ENCODE assay signal across 9 cellular contexts in genomic region chr7:5598769-5599371, GRCh38. TPM values are rescaled to one million over a fixed set of nuclear protein-coding genes. Genes with fewer than 3 reads are reported as not detected.
DNase-seq lines count a peak whose midpoint lies in the region; ATAC-seq, FAIRE-seq and TF ChIP-seq lines count a peak whose summit lies in the region.
"Had no signal": no experiment of that assay in that cellular context is flagged by ENCODE, and none has a peak within 500 bp of the region (broad histone marks: within the 10 kb centered on the region; RNA-seq: fewer than 3 reads in every experiment).

No MANE protein-coding gene starts in this region.

- peak overlapping the region; percentile 39 to 88 for H3K9ac ChIP-seq in K562 (ENCODE audit: insufficient read depth in 1 of 2, low read depth in 2 of 2, low read length in 2 of 2)

- no peak for TF ChIP-seq CTCF in Caco-2 (IDR thresholded peaks at IDR 0.05; ENCODE audit: insufficient read depth in 1 of 2, low read depth in 1 of 2, low read length in 1 of 2, severe bottlenecking in 1 of 2, unreplicated experiment in 1 of 2)
- 0 out of 6 replicates have a peak, but pooled peaks of 1 of the 3 experiments have one; percentile 10 for TF ChIP-seq CTCF in K562 (IDR thresholded peaks at IDR 0.05 in 2 of 3, conservative IDR thresholded peaks at IDR 0.05 in 1 of 3; ENCODE audit: insufficient read depth in 2 of 3, low read depth in 1 of 3, low read length in 3 of 3)
- no peak for TF ChIP-seq CTCF in mucosa of descending colon (IDR thresholded peaks at IDR 0.05)

- H3K4me1 Mint-ChIP-seq in Caco-2 (ENCODE audit: low read depth, unreplicated experiment), result peaks cover 11% of the 10 kb centered on the region

- H3K27me3 Mint-ChIP-seq in Caco-2 (ENCODE audit: insufficient read depth, unreplicated experiment), result no peaks in the 10 kb centered on the region

- H3K4me3 ChIP-seq in Caco-2 (ENCODE audit: low read depth, low read length) (no peak overlapping the region), K562 (peak overlapping the region; percentile 40), mucosa of descending colon (no peak overlapping the region)

- H3K4me2 ChIP-seq in K562 (ENCODE audit: insufficient read depth, low read length), result peak overlapping the region; percentile 78

- DNase-seq in Caco-2 (peak; percentile 68 to 81), K562 (ENCODE audit: extremely low read depth in 1 of 4, low spot score in 3 of 4) (peak; percentile 87 to 97 (median 92)), mucosa of descending colon (peak in 1 of 3 donors; percentile 44), NCI-H1092 treated with DMSO at 0.1 percent for 48 hours (lab: John Stamatoyannopoulos, UW) (no peak)
- DNase-seq in activated CD4-positive, CD25-positive, alpha-beta regulatory T cell treated with anti-CD3 and anti-CD28 coated beads, Interleukin-2, amount 50 U/mL, for 72 hours, result no peak
- no peak for DNase-seq in stimulated activated CD4-positive, alpha-beta T cell treated with anti-CD3 and anti-CD28 coated beads, Interleukin-4, amount 100 ng/mL, for 24 hours
- DNase-seq: naive B cell had no signal

- in situ Hi-C loops in K562 (cut with MboI), result no loop called here

- H2AFZ ChIP-seq in K562 (ENCODE audit: low read depth, low read length), result no peak overlapping the region

- no peak overlapping the region for H3K27ac Mint-ChIP-seq in Caco-2 (ENCODE audit: unreplicated experiment)

- peak overlapping the region; percentile 65 for H3K27ac ChIP-seq in K562 (ENCODE audit: extremely low read depth, low read depth, low read length)

- H3K9me3 ChIP-seq in Caco-2, result no peaks in the 10 kb centered on the region
- H3K9me3 ChIP-seq in K562 (replicated peaks; ENCODE audit: control insufficient read depth, insufficient read depth, low read depth, low read length), result no peaks in the 10 kb centered on the region
- H3K9me3 ChIP-seq in mucosa of descending colon, result no peaks in the 10 kb centered on the region

- peaks cover 3% of the 10 kb centered on the region for H3K9me1 ChIP-seq in K562 (ENCODE audit: control insufficient read depth, insufficient read depth, low read length)

- H3K4me3 Mint-ChIP-seq in Caco-2 (ENCODE audit: unreplicated experiment), result no peak overlapping the region

- TF ChIP-seq RAD21 in Ishikawa (IDR thresholded peaks at IDR 0.05; ENCODE audit: low read depth) (no peak), K562 (CRISPR knock-in tag; conservative IDR thresholded peaks at IDR 0.05 in 1 of 2, IDR thresholded peaks at IDR 0.05 in 1 of 2) (peak in 1 of 2 experiments; percentile 42; a peak in 2 of 4 replicates)

- peak; percentile 87 for FAIRE-seq in K562 (lab: Jason Lieb, UNC)

- H3K36me3 ChIP-seq in Caco-2 (ENCODE audit: control insufficient read depth, insufficient read depth, low read length) (no peaks in the 10 kb centered on the region; the same call in 1 of the 2 replicates), K562 (ENCODE audit: control insufficient read depth, insufficient read depth, low read length) (peaks cover 54% of the 10 kb centered on the region), mucosa of descending colon (ENCODE audit: low read depth) (no peaks in the 10 kb centered on the region)

- TF ChIP-seq POLR2A in K562 (conservative IDR thresholded peaks at IDR 0.05), result peak; percentile 56

- peaks cover 97% of the 10 kb centered on the region for H3K79me2 ChIP-seq in K562 (ENCODE audit: control insufficient read depth, insufficient read depth, low read length)

- peaks cover 30% of the 10 kb centered on the region for H4K20me1 ChIP-seq in K562 (replicated peaks; ENCODE audit: control insufficient read depth, insufficient read depth, low read length)

- peak; percentile 88 for ATAC-seq in K562
- peak; percentile 35 for ATAC-seq in mucosa of descending colon
- no peak for ATAC-seq in HG03460 (IDR thresholded peaks at IDR 0.05; ENCODE audit: unreplicated experiment)

- no peak for TF ChIP-seq EP300 in Ishikawa (IDR thresholded peaks at IDR 0.05; ENCODE audit: borderline replicate concordance)
- peak; percentile 62; the same call in 1 of the 2 replicates for TF ChIP-seq EP300 in K562 (IDR thresholded peaks at IDR 0.05; ENCODE audit: low read length)

- H3K9me3 Mint-ChIP-seq in Caco-2 (ENCODE audit: unreplicated experiment), result no peaks in the 10 kb centered on the region
- H3K9me3 Mint-ChIP-seq: naive B cell had no signal

- 2% methylated on average over 20 of the region's 21 CpGs for WGBS in K562 (ENCODE audit: insufficient coverage, low coverage, missing lambda C conversion rate)

- intact Hi-C loops in Caco-2 (cut with micrococcal nuclease; ENCODE audit: unreplicated experiment) (no loop called here), K562 (cut with micrococcal nuclease) (loop anchor here (1.0 kb wide), 1 partner anchor 25 kb away; no protein-coding TSS in a partner anchor), mucosa of descending colon (cut with DNase I, micrococcal nuclease) (no loop called here)

- H3K36me3 Mint-ChIP-seq in Caco-2 (ENCODE audit: insufficient read depth, unreplicated experiment), result peaks cover 49% of the 10 kb centered on the region

- H3K4me1 ChIP-seq in Caco-2 (peaks cover 34% of the 10 kb centered on the region), K562 (replicated peaks in 1 of 2; ENCODE audit: control insufficient read depth in 2 of 2, insufficient read depth in 2 of 2, low read length in 2 of 2) (peaks cover 30 to 74% of the 10 kb centered on the region in 2 experiments), mucosa of descending colon (ENCODE audit: low read depth) (peaks cover 17% of the 10 kb centered on the region)

- BruUV-seq in Caco-2 (replicated peaks; lab: Mats Ljungman, UMichigan) (no TSS peak), K562 (replicated peaks; lab: Mats Ljungman, UMichigan) (no TSS peak)

- no peaks in the 10 kb centered on the region for H3K27me3 ChIP-seq in Caco-2 (replicated peaks; ENCODE audit: control insufficient read depth, insufficient read depth, low read length)
- no peaks in the 10 kb centered on the region for H3K27me3 ChIP-seq in K562 (ENCODE audit: control insufficient read depth in 2 of 2, insufficient read depth in 2 of 2, low read length in 2 of 2)

- POLR2A ChIA-PET in Caco-2 (lab: Charles Lee) (no interaction called here), K562 (lab: Yijun Ruan, JAX) (interaction anchor here (0.6 to 2.2 kb wide), 10 partner anchors 8 to 397 kb away, joined by 3 to 11 read pairs (median 4); no protein-coding TSS in a partner anchor)

- CTCF ChIA-PET in Caco-2 (lab: Charles Lee), result no interaction called here
- CTCF ChIA-PET in K562 (lab: Yijun Ruan, JAX; ENCODE audit: low intra/inter-chr PET ratio), result no interaction called here

TF ChIP-seq in Ishikawa, 13 proteins besides CTCF, POLR2A, EP300 and RAD21:
- TF ChIP-seq CREB1 (IDR thresholded peaks at IDR 0.05; ENCODE audit: low read depth) (no peak), EGR1 (IDR thresholded peaks at IDR 0.05) (peak; percentile 91)

TF ChIP-seq in K562, 482 proteins besides CTCF, POLR2A, EP300 and RAD21 (continues in another document):
- TF ChIP-seq ZNF639 (CRISPR knock-in tag; conservative IDR thresholded peaks at IDR 0.05 in 1 of 2, IDR thresholded peaks at IDR 0.05 in 1 of 2) (no peak), ZBTB8A (IDR thresholded peaks at IDR 0.05; ENCODE audit: partially characterized antibody) (no peak), XRCC3 (IDR thresholded peaks at IDR 0.05) (no peak), SREBF1 (IDR thresholded peaks at IDR 0.05; ENCODE audit: borderline replicate concordance, low read depth, low read length) (no peak), ZNF263 (CRISPR knock-in tag; IDR thresholded peaks at IDR 0.05; ENCODE audit: borderline replicate concordance) (no peak; the same call in 1 of the 2 replicates)

RNA-seq across cellular contexts. Expression of gene FSCN1, which starts 6.3 kb away (rescaled TPM):
- 78.2 and 91.0 TPM in 2 replicates for total RNA-seq in Caco-2 (2022)
- 24.2 and 122 TPM in 2 replicates for total RNA-seq in K562 (2011; cell fraction: chromatin; rRNA removed; ENCODE audit: low replicate concordance)
- total RNA-seq in K562 (2011; cell fraction: nucleolus; rRNA removed), result 145 and 156 TPM in 2 replicates
- 58.0 and 62.1 TPM in 2 replicates for total RNA-seq in K562 (2011; cell fraction: nucleoplasm; rRNA removed)
- 265 and 319 TPM in 2 replicates for total RNA-seq in K562 (2014; rRNA removed)
- total RNA-seq in K562 (2014; rRNA removed; fragmentation: Illumina TruSeq; extraction: Trizol), result 20.9 and 29.5 TPM in 2 replicates
- 95.1 and 107 TPM in 2 replicates for total RNA-seq in K562 (2015; rRNA removed; fragmentation: Illumina TruSeq; extraction: Trizol)
- total RNA-seq in K562 (2021), result 414 and 417 TPM in 2 replicates
- 38.7 and 106 TPM in 2 replicates for polyA plus RNA-seq in K562 (2011; rRNA removed)
- 83.6 and 256 TPM in 2 replicates for polyA plus RNA-seq in K562 (2011; cell fraction: cytosol; rRNA removed)
- 66.4 and 105 TPM in 2 replicates for polyA plus RNA-seq in K562 (2011; cell fraction: nucleus; rRNA removed)
- 253 and 255 TPM in 2 replicates for polyA plus RNA-seq in K562 (2012)
- 64.1 and 142 TPM in 2 replicates for polyA plus RNA-seq in K562 (2014; fragmentation: Illumina TruSeq; extraction: Trizol)
- 1 to 10 TPM in 1 of 2 experiments, under 1 TPM in 1; 0.70 to 1.2 TPM for polyA plus RNA-seq in K562 (2014; fragmentation: Nextera tagmentation; extraction: Ambion mirVana)
- 186 and 202 TPM in 2 replicates for polyA plus RNA-seq in K562 (2014; rRNA removed)
- polyA minus RNA-seq in K562 (2011; rRNA and poly(A)+ RNA removed), result 23.1 and 29.3 TPM in 2 replicates
- polyA minus RNA-seq in K562 (2011; cell fraction: cytosol; rRNA and poly(A)+ RNA removed), result 186 and 269 TPM in 2 replicates
- polyA minus RNA-seq in K562 (2011; cell fraction: nucleus; rRNA and poly(A)+ RNA removed), result 66.0 and 87.2 TPM in 2 replicates
- 10 to 100 TPM in 2 of 3 donors, 1 to 10 TPM in 1; 5.5 to 17.3 (median 12.7) TPM for total RNA-seq in mucosa of descending colon

Comparison
In these comparisons a context has a peak if more than half of its experiments do, and no peak if none do; other contexts are left out.
1. DNase-seq: peak in Caco-2 (2 of 2) and K562 (4 of 4); none in NCI-H1092 treated with DMSO at 0.1 percent for 48 hours (single experiment), activated CD4-positive, CD25-positive, alpha-beta regulatory T cell treated with anti-CD3 and anti-CD28 coated beads, Interleukin-2, amount 50 U/mL, for 72 hours (single experiment) and stimulated activated CD4-positive, alpha-beta T cell treated with anti-CD3 and anti-CD28 coated beads, Interleukin-4, amount 100 ng/mL, for 24 hours (single experiment).